13 cellular contexts compared by ENCODE assay signal in the genomic region with DNA sequence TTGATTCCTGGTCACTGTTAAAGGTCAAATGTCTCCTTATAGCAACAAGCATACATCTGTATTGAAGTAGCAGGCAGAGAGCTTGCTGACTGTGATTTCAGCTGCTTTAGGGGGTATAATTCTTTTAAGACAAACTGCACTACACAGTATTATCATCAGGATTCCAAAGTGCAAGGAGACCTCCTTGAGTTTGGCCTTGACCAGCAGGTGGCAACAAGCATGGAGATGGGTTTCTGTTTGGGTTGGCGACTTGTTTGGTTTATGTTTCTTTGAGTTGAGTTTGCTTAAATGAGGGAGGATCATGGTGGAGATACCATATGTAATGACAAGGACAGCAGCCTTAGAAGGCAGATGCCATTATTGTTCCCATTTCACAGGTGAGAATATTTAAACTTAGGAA.
A peak's percentile ranks its signal among the peaks of the same experiment; 100 is the strongest.
DNase-seq lines count a peak whose midpoint lies in the region; ATAC-seq, FAIRE-seq and TF ChIP-seq lines count a peak whose summit lies in the region.
"Had no signal": no experiment of that assay in that cellular context is flagged by ENCODE, and none has a peak within 500 bp of the region (broad histone marks: within the 10 kb centered on the region; RNA-seq: fewer than 3 reads in every experiment).

No MANE protein-coding gene starts in this region.

- H3K4me1 ChIP-seq in SK-N-SH (ENCODE audit: control insufficient read depth in 1 of 2, insufficient read depth in 2 of 2, low read depth in 1 of 2, low read length in 1 of 2) (peaks cover 10 to 14% of the 10 kb centered on the region in 2 experiments; a peak in 3 of 4 replicates), GM12878 (ENCODE audit: control insufficient read depth, insufficient read depth, low read length) (peaks cover 11% of the 10 kb centered on the region; the same call in 1 of the 2 replicates), ascending aorta (peaks cover 3 to 4% of the 10 kb centered on the region in 2 donors)
- H3K4me1 ChIP-seq: uterus had no signal

- no peak for ATAC-seq in SK-N-SH treated with all-trans-retinoic acid at 6 μM for 48 hours
- no peak for ATAC-seq in GM12878
- no peak for ATAC-seq in omental fat pad (ENCODE audit: low FRiP score)
- ATAC-seq in GM19395 (IDR thresholded peaks at IDR 0.05; ENCODE audit: unreplicated experiment): no peak

- H3K9ac ChIP-seq in SK-N-SH (no peak overlapping the region), GM12878 (ENCODE audit: control insufficient read depth, insufficient read depth, low read length) (no peak overlapping the region)

- POLR2A ChIA-PET in SK-N-SH (lab: Yijun Ruan, JAX): no interaction called here
- POLR2A ChIA-PET in GM12878 (lab: Charles Lee): interaction anchor here (1.6 kb wide), 1 partner anchor 15 kb away, joined by 4 read pairs; no protein-coding TSS in a partner anchor

- 87% methylated on average over 1 of the region's 1 CpG for WGBS in SK-N-SH (ENCODE audit: low lambda C conversion rate)
- 39% methylated on average over 1 of the region's 1 CpG for WGBS in GM12878 (ENCODE audit: insufficient coverage, insufficient replicate concordance, low lambda C conversion rate, missing lambda C conversion rate)

- BruUV-seq in GM12878 (replicated peaks; lab: Mats Ljungman, UMichigan): no TSS peak

- H3K27me3 ChIP-seq in SK-N-SH (ENCODE audit: insufficient read depth): no peaks in the 10 kb centered on the region
- no peaks in the 10 kb centered on the region for H3K27me3 ChIP-seq in GM12878 (replicated peaks in 1 of 2; ENCODE audit: control insufficient read depth in 2 of 2, insufficient read depth in 2 of 2, low read length in 1 of 2)
- no peaks in the 10 kb centered on the region for H3K27me3 ChIP-seq in ascending aorta
- H3K27me3 ChIP-seq: uterus had no signal

- no peaks in the 10 kb centered on the region for H3K36me3 ChIP-seq in SK-N-SH (replicated peaks in 1 of 2; ENCODE audit: control insufficient read depth in 1 of 2, insufficient read depth in 2 of 2, low read length in 1 of 2)
- no peaks in the 10 kb centered on the region for H3K36me3 ChIP-seq in GM12878 (ENCODE audit: control insufficient read depth in 2 of 2, insufficient read depth in 2 of 2, low read length in 1 of 2)
- H3K36me3 ChIP-seq in ascending aorta: no peaks in the 10 kb centered on the region
- H3K36me3 ChIP-seq: uterus had no signal

- TF ChIP-seq EP300 in SK-N-SH (IDR thresholded peaks at IDR 0.05; ENCODE audit: borderline replicate concordance in 1 of 2, low read depth in 1 of 2, low read length in 1 of 2) (no peak), GM12878 (IDR thresholded peaks at IDR 0.05; ENCODE audit: borderline replicate concordance in 1 of 2, control insufficient read depth in 1 of 2, low read depth in 2 of 2, low read length in 2 of 2) (no peak)

- no peak overlapping the region for H3K4me3 Mint-ChIP-seq in osteocyte (ENCODE audit: unreplicated experiment)

- H3K4me1 Mint-ChIP-seq in osteocyte (ENCODE audit: unreplicated experiment): peaks cover 17% of the 10 kb centered on the region

- SMC1A ChIA-PET in GM12878 (lab: Charles Lee; ENCODE audit: uncharacterized antibody, unreplicated experiment): no interaction called here

- H3K9me3 Mint-ChIP-seq in osteocyte (ENCODE audit: unreplicated experiment): no peaks in the 10 kb centered on the region

- H3K27ac Mint-ChIP-seq in osteocyte (ENCODE audit: unreplicated experiment): no peak overlapping the region

- H3K27ac ChIP-seq in SK-N-SH (ENCODE audit: low read depth in 2 of 2, low read length in 1 of 2): no peak overlapping the region
- H3K27ac ChIP-seq in GM12878 (ENCODE audit: control insufficient read depth, insufficient read depth): no peak overlapping the region
- no peak overlapping the region for H3K27ac ChIP-seq in ascending aorta
- H3K27ac ChIP-seq: uterus had no signal

- H2AFZ ChIP-seq in SK-N-SH (ENCODE audit: low read depth) (no peak overlapping the region), GM12878 (ENCODE audit: control insufficient read depth, low read depth, low read length) (no peak overlapping the region)

- H3K36me3 Mint-ChIP-seq in osteocyte (ENCODE audit: unreplicated experiment): no peaks in the 10 kb centered on the region

- H3K27me3 Mint-ChIP-seq in osteocyte (ENCODE audit: unreplicated experiment): no peaks in the 10 kb centered on the region

- TF ChIP-seq CTCF in SK-N-SH (IDR thresholded peaks at IDR 0.05) (peak; percentile 46), GM12878 (IDR thresholded peaks at IDR 0.05 in 2 of 3, conservative IDR thresholded peaks at IDR 0.05 in 1 of 3; ENCODE audit: control insufficient read depth in 2 of 3, extremely low read depth in 1 of 3, insufficient read depth in 1 of 3, low read depth in 3 of 3, low read length in 3 of 3) (peak in 2 of 3 experiments; percentile 11 to 12; a peak in 1 of 6 replicates), osteocyte (IDR thresholded peaks at IDR 0.05) (no peak), omental fat pad (IDR thresholded peaks at IDR 0.05) (no peak), ascending aorta (IDR thresholded peaks at IDR 0.05) (peak in 1 of 3 experiments; percentile 9)

- H3K9me3 ChIP-seq in SK-N-SH (no peaks in the 10 kb centered on the region), GM12878 (replicated peaks; ENCODE audit: control insufficient read depth, insufficient read depth, low read length) (no peaks in the 10 kb centered on the region; the same call in 1 of the 3 replicates), ascending aorta (no peaks in the 10 kb centered on the region)
- H3K9me3 ChIP-seq: uterus had no signal

- CTCF ChIA-PET in SK-N-SH (lab: Yijun Ruan, JAX): interaction anchor here (1.2 kb wide), 2 partner anchors 10 to 15 kb away, joined by 3 read pairs; no protein-coding TSS in a partner anchor
- CTCF ChIA-PET in GM12878 (lab: Yijun Ruan, JAX): interaction anchor here (1.4 kb wide), 1 partner anchor 49 kb away, joined by 3 read pairs; no protein-coding TSS in a partner anchor

- H3K4me3 ChIP-seq in SK-N-SH (ENCODE audit: low read depth in 2 of 2, low read length in 1 of 2) (no peak overlapping the region), GM12878 (no peak overlapping the region), ascending aorta (no peak overlapping the region)
- no peak overlapping the region for H3K4me3 ChIP-seq in Jurkat, Clone E6-1 (ENCODE audit: low read length)
- H3K4me3 ChIP-seq: uterus had no signal

- FAIRE-seq in GM12878 (lab: Jason Lieb, UNC): no peak

- no peaks in the 10 kb centered on the region for H3K9me2 ChIP-seq in SK-N-SH

- H3K4me2 ChIP-seq in SK-N-SH: no peak overlapping the region
- no peak overlapping the region for H3K4me2 ChIP-seq in GM12878 (ENCODE audit: control insufficient read depth, insufficient read depth)

- H3K79me2 ChIP-seq in SK-N-SH (ENCODE audit: insufficient read depth) (no peaks in the 10 kb centered on the region), GM12878 (ENCODE audit: control insufficient read depth, insufficient read depth, low read length) (no peaks in the 10 kb centered on the region)

- RAD21 ChIA-PET in GM12878 (lab: Charles Lee; ENCODE audit: unreplicated experiment): interaction anchor here (2.1 kb wide), 1 partner anchor 312 kb away, joined by 4 read pairs; no protein-coding TSS in a partner anchor

- in situ Hi-C loops in GM12878 (cut with MboI): loop anchor here (5.0 kb wide), 1 partner anchor 686 kb away; no protein-coding TSS in a partner anchor

- TF ChIP-seq POLR2A in GM12878 (IDR thresholded peaks at IDR 0.05; ENCODE audit: low read depth, low read length): no peak

- TF ChIP-seq RAD21 in SK-N-SH (IDR thresholded peaks at IDR 0.05; ENCODE audit: low read length) (peak; percentile 21; the same call in 1 of the 2 replicates), GM12878 (IDR thresholded peaks at IDR 0.05; ENCODE audit: insufficient read depth, low read depth, low read length) (peak; percentile 29; the same call in 1 of the 2 replicates)

- peaks cover 13% of the 10 kb centered on the region for H3F3A ChIP-seq in SK-N-SH (replicated peaks; ENCODE audit: insufficient read depth)

- intact Hi-C loops in GM12878 (cut with micrococcal nuclease; ENCODE audit: unreplicated experiment) (loop anchor here (5.0 to 10.0 kb wide), 3 partner anchors 574 to 796 kb away; a partner anchor contains a TSS), ascending aorta (cut with DNase I) (loop anchor here (5.0 kb wide), 3 partner anchors 136 to 681 kb away; a partner anchor contains a TSS)

- no peak for DNase-seq in SK-N-SH
- peak; percentile 25 for DNase-seq in Jurkat, Clone E6-1 (ENCODE audit: low read depth, low spot score)
- no peak for DNase-seq in GM12878 (ENCODE audit: low read depth, low spot score)
- peak; percentile 48 for DNase-seq in osteocyte (ENCODE audit: extremely low spot score, unreplicated experiment)
- no peak for DNase-seq in omental fat pad (ENCODE audit: low spot score)
- no peak for DNase-seq in ascending aorta (ENCODE audit: low spot score in 2 of 2)
- DNase-seq: activated CD4-positive, alpha-beta T cell treated with anti-CD3 and anti-CD28 coated beads for 48 hours; caudate nucleus; NCI-H1436 treated with DMSO at 0.1 percent for 48 hours; T-helper 1 cell; uterus had no signal

- H4K20me1 ChIP-seq in SK-N-SH (ENCODE audit: insufficient read depth) (no peaks in the 10 kb centered on the region), GM12878 (ENCODE audit: control insufficient read depth, insufficient read depth) (no peaks in the 10 kb centered on the region)

TF ChIP-seq in SK-N-SH, 30 proteins besides CTCF, POLR2A, EP300 and RAD21 (continues in another document):
- TF ChIP-seq MXI1 (IDR thresholded peaks at IDR 0.05; ENCODE audit: low read depth, low read length) (no peak), NRF1 (IDR thresholded peaks at IDR 0.05; ENCODE audit: low read depth, low read length) (no peak)

TF ChIP-seq in SK-N-SH treated with all-trans-retinoic acid at 6 μM for 48 hours, 23 proteins besides CTCF, POLR2A, EP300 and RAD21 (continues in another document):
- no peak for TF ChIP-seq ZC3H10 (CRISPR knock-in tag; IDR thresholded peaks at IDR 0.05)
- no peak for TF ChIP-seq CSDC2 (CRISPR knock-in tag; IDR thresholded peaks at IDR 0.05)
- TF ChIP-seq GLIS3 (CRISPR knock-in tag; IDR thresholded peaks at IDR 0.05): no peak
- TF ChIP-seq ZNF565 (CRISPR knock-in tag; conservative IDR thresholded peaks at IDR 0.05; ENCODE audit: low read depth): no peak
- no peak for TF ChIP-seq TOX (CRISPR knock-in tag; IDR thresholded peaks at IDR 0.05; ENCODE audit: borderline replicate concordance)
- no peak for TF ChIP-seq BACH2 (CRISPR knock-in tag; IDR thresholded peaks at IDR 0.05; ENCODE audit: borderline replicate concordance)
- TF ChIP-seq TCF4 (CRISPR knock-in tag; IDR thresholded peaks at IDR 0.05; ENCODE audit: borderline replicate concordance): no peak

TF ChIP-seq in GM12878, 131 proteins besides CTCF, POLR2A, EP300 and RAD21 (continues in another document):
- TF ChIP-seq BMI1 (IDR thresholded peaks at IDR 0.05; ENCODE audit: borderline replicate concordance) (no peak), FOXM1 (IDR thresholded peaks at IDR 0.05; ENCODE audit: low read depth, low read length) (no peak)

Comparison
In these comparisons a context has a peak if more than half of its experiments do, and no peak if none do; other contexts are left out.
1. DNase-seq: peak in Jurkat, Clone E6-1 (single experiment) and osteocyte (single experiment); none in SK-N-SH (single experiment), GM12878 (single experiment), omental fat pad (single experiment) and ascending aorta (0 of 2).
2. CTCF ChIP-seq: peak in SK-N-SH (single experiment) and GM12878 (2 of 3); none in osteocyte (single experiment) and omental fat pad (0 of 3).